Comparison of ENCODE assay signal across 18 cellular contexts in the genomic region with DNA sequence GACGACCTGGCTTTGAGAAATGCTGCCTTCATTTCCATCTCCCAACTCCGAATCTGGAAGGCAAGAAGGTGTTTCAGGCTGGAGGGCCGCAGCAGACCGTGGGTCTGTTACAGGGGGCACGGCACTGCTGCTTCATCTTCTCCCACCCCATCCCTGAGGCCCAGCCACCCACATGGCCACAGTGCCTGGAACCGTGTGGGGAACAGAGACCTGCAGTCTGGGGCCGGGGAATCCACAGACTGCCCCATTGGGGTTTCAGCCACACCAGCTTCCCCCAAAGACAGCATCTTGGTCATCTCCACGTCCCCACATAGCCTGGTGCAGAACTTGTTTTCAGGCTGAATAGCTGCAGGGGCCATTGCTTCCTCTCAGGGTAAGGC.
DNase-seq lines count a peak whose midpoint lies in the region; ATAC-seq, FAIRE-seq and TF ChIP-seq lines count a peak whose summit lies in the region.
"Had no signal": no experiment of that assay in that cellular context is flagged by ENCODE, and none has a peak within 500 bp of the region (broad histone marks: within the 10 kb centered on the region; RNA-seq: fewer than 3 reads in every experiment).

No MANE protein-coding gene starts in this region.

- TF ChIP-seq EP300 in HepG2 (IDR thresholded peaks at IDR 0.05; ENCODE audit: low read depth in 2 of 2, low read length in 2 of 2) (no peak), HepG2 (CRISPR knock-in tag; IDR thresholded peaks at IDR 0.05; ENCODE audit: borderline replicate concordance) (no peak)

- DNase-seq in HepG2 (ENCODE audit: low spot score), result no peak
- no peak for DNase-seq in right lobe of liver
- peak; percentile 31 for DNase-seq in RWPE2 (ENCODE audit: low spot score)
- no peak for DNase-seq in GM19239 (ENCODE audit: insufficient read length, low spot score)
- no peak for DNase-seq in left lobe of liver (ENCODE audit: low spot score)
- DNase-seq in HFFc6, result no peak
- DNase-seq: Calu3; CD4-positive, alpha-beta T cell; DMS53; NCI-H1105; NCI-H1694; NCI-H2107; NCI-H2227 treated with DMSO at 0.1 percent for 48 hours; NCI-H524 treated with DMSO at 0.1 percent for 48 hours had no signal

- H3K27me3 ChIP-seq in HepG2 (ENCODE audit: control insufficient read depth in 1 of 2, insufficient read depth in 2 of 2, low read length in 2 of 2) (peaks cover 17 to 72% of the 10 kb centered on the region in 2 experiments), right lobe of liver (no peaks in the 10 kb centered on the region), RWPE2 (ENCODE audit: insufficient read depth, poor library complexity, severe bottlenecking) (no peaks in the 10 kb centered on the region)
- H3K27me3 ChIP-seq: SJSA1 had no signal

- 20% methylated on average over 8 of the region's 8 CpGs for WGBS in HepG2 (ENCODE audit: low lambda C conversion rate)
- WGBS in right lobe of liver (ENCODE audit: insufficient coverage, low coverage, low lambda C conversion rate, missing lambda C conversion rate), result 40% methylated on average over 2 of the region's 8 CpGs

- no peak for ATAC-seq in HepG2
- ATAC-seq in right lobe of liver, result no peak
- ATAC-seq in RWPE2 (ENCODE audit: low read depth), result no peak
- ATAC-seq in left lobe of liver, result no peak
- no peak for ATAC-seq in GM19463 (IDR thresholded peaks at IDR 0.05; ENCODE audit: unreplicated experiment)
- ATAC-seq: HCT116 had no signal

- POLR2A ChIA-PET in HepG2 (lab: Yijun Ruan, JAX), result no interaction called here

- no peak for TF ChIP-seq POLR2A in HepG2 (IDR thresholded peaks at IDR 0.05; ENCODE audit: insufficient read depth in 1 of 2, low read depth in 2 of 2, low read length in 2 of 2)
- TF ChIP-seq POLR2A in right lobe of liver (IDR thresholded peaks at IDR 0.05), result no peak

- H3K36me3 ChIP-seq in HepG2 (replicated peaks in 1 of 2; ENCODE audit: control insufficient read depth in 1 of 2, insufficient read depth in 2 of 2, low read length in 2 of 2), result no peaks in the 10 kb centered on the region
- no peaks in the 10 kb centered on the region for H3K36me3 ChIP-seq in right lobe of liver
- H3K36me3 ChIP-seq in RWPE2 (ENCODE audit: low read depth), result no peaks in the 10 kb centered on the region

- peak overlapping the region in 2 of 3 experiments; percentile 71 to 73 for H3K4me3 Mint-ChIP-seq in nephron
- H3K4me3 Mint-ChIP-seq in HFFc6, result no peak overlapping the region
- H3K4me3 Mint-ChIP-seq: CD4-positive, alpha-beta T cell had no signal

- H3K9me3 Mint-ChIP-seq in nephron, result no peaks in the 10 kb centered on the region
- no peaks in the 10 kb centered on the region for H3K9me3 Mint-ChIP-seq in HFFc6
- H3K9me3 Mint-ChIP-seq: CD4-positive, alpha-beta T cell had no signal

- TF ChIP-seq RAD21 in HepG2 (CRISPR knock-in tag; IDR thresholded peaks at IDR 0.05), result no peak

- H3K27ac ChIP-seq in HepG2 (ENCODE audit: extremely low read length, insufficient read depth, low read length) (no peak overlapping the region), right lobe of liver (no peak overlapping the region), RWPE2 (ENCODE audit: poor library complexity, severe bottlenecking) (no peak overlapping the region)
- H3K27ac ChIP-seq: SJSA1 had no signal

- no peaks in the 10 kb centered on the region for H3K79me2 ChIP-seq in HepG2 (ENCODE audit: insufficient read depth, low read length)

- H3K9me3 ChIP-seq in HepG2 (ENCODE audit: low read length) (no peaks in the 10 kb centered on the region), right lobe of liver (no peaks in the 10 kb centered on the region), RWPE2 (ENCODE audit: severe bottlenecking) (no peaks in the 10 kb centered on the region)
- H3K9me3 ChIP-seq: SJSA1 had no signal

- H3K4me1 ChIP-seq in HepG2 (ENCODE audit: insufficient read depth, low read length) (peaks cover 18% of the 10 kb centered on the region), right lobe of liver (peaks cover 0 to 7% (median 0%) of the 10 kb centered on the region in 4 donors), RWPE2 (ENCODE audit: insufficient read depth, poor library complexity, severe bottlenecking) (peaks cover 23% of the 10 kb centered on the region)

- peaks cover 28% of the 10 kb centered on the region for H3K4me1 Mint-ChIP-seq in nephron
- peaks cover 40% of the 10 kb centered on the region for H3K4me1 Mint-ChIP-seq in HFFc6 (ENCODE audit: low read depth)

- intact Hi-C loops in HepG2 (cut with micrococcal nuclease; ENCODE audit: unreplicated experiment), result no loop called here
- intact Hi-C loops in right lobe of liver (cut with DNase I), result no loop called here

- in situ Hi-C loops in HepG2 (cut with HindIII; ENCODE audit: extremely low pct_ligation_motif_present, low pct_unique_long_range_greater_than_20kb), result loop anchor here (5.0 kb wide), 1 partner anchor 266 kb away; a partner anchor contains a TSS

- H2AFZ ChIP-seq in HepG2 (ENCODE audit: low read length), result no peak overlapping the region

- H3K36me3 Mint-ChIP-seq in nephron (ENCODE audit: low read depth) (no peaks in the 10 kb centered on the region), HFFc6 (ENCODE audit: low read depth) (no peaks in the 10 kb centered on the region)

- H3K4me2 ChIP-seq in HepG2 (ENCODE audit: low read depth, low read length), result peak overlapping the region; percentile 11; the same call in 1 of the 2 replicates

- H3K4me3 ChIP-seq in HepG2 (replicated peaks in 1 of 3; ENCODE audit: insufficient read depth in 1 of 3, low read depth in 2 of 3, low read length in 3 of 3) (peak overlapping the region in 1 of 3 experiments; percentile 2; a peak in 1 of 6 replicates), right lobe of liver (no peak overlapping the region), RWPE2 (ENCODE audit: severe bottlenecking) (no peak overlapping the region)
- H3K4me3 ChIP-seq: SJSA1 had no signal

- H3K9ac ChIP-seq in HepG2 (ENCODE audit: insufficient read depth, low read depth, low read length), result no peak overlapping the region

- no peaks in the 10 kb centered on the region for H4K20me1 ChIP-seq in HepG2 (ENCODE audit: insufficient read depth, low read length)

- BruUV-seq in HepG2 (replicated peaks; lab: Mats Ljungman, UMichigan), result no TSS peak

- no peak for TF ChIP-seq CTCF in HepG2 (CRISPR knock-in tag; IDR thresholded peaks at IDR 0.05)
- TF ChIP-seq CTCF in right lobe of liver (IDR thresholded peaks at IDR 0.05), result no peak
- no peak for TF ChIP-seq CTCF in RWPE2 (IDR thresholded peaks at IDR 0.05; ENCODE audit: poor library complexity, severe bottlenecking)
- no peak for TF ChIP-seq CTCF in nephron (IDR thresholded peaks at IDR 0.05; ENCODE audit: unreplicated experiment in 3 of 3)
- TF ChIP-seq CTCF in HFFc6 (IDR thresholded peaks at IDR 0.05), result no peak

- H3K27ac Mint-ChIP-seq in nephron (peak overlapping the region in 2 of 3 experiments; percentile 37 to 54), HFFc6 (no peak overlapping the region)
- H3K27ac Mint-ChIP-seq: CD4-positive, alpha-beta T cell had no signal

- peaks cover 14% of the 10 kb centered on the region for H3K27me3 Mint-ChIP-seq in nephron (ENCODE audit: low read depth)
- peaks cover 5% of the 10 kb centered on the region; the same call in 1 of the 2 replicates for H3K27me3 Mint-ChIP-seq in HFFc6 (ENCODE audit: insufficient read depth)

- FAIRE-seq in HepG2 (lab: Jason Lieb, UNC), result no peak
- FAIRE-seq in GM19239 (lab: Jason Lieb, UNC), result no peak

- CTCF ChIA-PET in HepG2 (lab: Yijun Ruan, JAX; ENCODE audit: low intra/inter-chr PET ratio, low total read pairs), result interaction anchor here (5.3 kb wide), 1 partner anchor 267 kb away, joined by 78 read pairs; no protein-coding TSS in a partner anchor

TF ChIP-seq in HepG2, 621 proteins besides CTCF, POLR2A, EP300 and RAD21:
- TF ChIP-seq TP53 (CRISPR knock-in tag; conservative IDR thresholded peaks at IDR 0.05) (no peak), PAWR (CRISPR knock-in tag; IDR thresholded peaks at IDR 0.05; ENCODE audit: borderline replicate concordance) (no peak), ZMYM3 (CRISPR knock-in tag; IDR thresholded peaks at IDR 0.05) (0 out of 2 replicates have a peak, but pooled peaks have one; percentile 34), ISL2 (CRISPR knock-in tag; IDR thresholded peaks at IDR 0.05) (no peak), KDM3A (CRISPR knock-in tag; IDR thresholded peaks at IDR 0.05; ENCODE audit: low read depth) (no peak)
